ENCODE assay signal across 1 cellular context in the genomic region with DNA sequence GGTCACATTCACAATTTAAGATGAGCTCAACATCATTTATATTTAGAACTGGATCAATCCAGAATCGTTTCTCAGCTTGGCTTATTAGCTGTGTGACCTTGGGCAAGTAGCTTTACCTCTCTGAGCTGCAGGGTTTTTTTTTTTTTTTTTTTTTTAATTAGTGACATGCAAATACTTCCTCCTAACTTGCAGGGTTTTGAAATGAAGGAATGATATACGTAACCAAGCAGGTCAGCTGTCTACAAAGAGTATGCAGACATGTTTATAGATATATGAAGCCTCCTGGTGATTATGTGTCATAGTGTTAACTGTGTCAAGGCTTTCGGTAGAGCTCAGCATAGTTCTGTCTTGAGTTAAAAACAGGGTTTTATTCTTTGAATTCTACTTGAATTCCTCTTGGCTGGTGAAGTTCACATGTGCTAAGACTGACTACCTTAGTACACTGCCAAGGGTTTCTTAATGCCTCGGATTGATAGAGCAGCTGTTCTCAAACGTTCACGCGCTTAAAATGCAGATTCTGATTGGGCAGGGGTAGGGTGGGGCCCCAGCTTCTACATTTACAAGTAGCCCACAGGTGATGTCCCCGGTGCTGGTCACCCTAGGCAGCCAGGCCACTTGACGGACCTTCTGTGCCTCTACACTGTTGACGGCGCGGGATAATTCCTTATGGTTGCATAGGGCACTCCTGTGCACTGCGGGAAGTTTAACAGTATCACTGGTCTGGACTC.
TF ChIP-seq lines count a peak whose summit lies in the region.

No MANE protein-coding gene starts in this region.

TF ChIP-seq in SK-N-SH treated with all-trans-retinoic acid at 6 μM for 48 hours, 23 proteins besides CTCF, POLR2A, EP300 and RAD21 (continued from another document):
- TF ChIP-seq, protein P1, sequence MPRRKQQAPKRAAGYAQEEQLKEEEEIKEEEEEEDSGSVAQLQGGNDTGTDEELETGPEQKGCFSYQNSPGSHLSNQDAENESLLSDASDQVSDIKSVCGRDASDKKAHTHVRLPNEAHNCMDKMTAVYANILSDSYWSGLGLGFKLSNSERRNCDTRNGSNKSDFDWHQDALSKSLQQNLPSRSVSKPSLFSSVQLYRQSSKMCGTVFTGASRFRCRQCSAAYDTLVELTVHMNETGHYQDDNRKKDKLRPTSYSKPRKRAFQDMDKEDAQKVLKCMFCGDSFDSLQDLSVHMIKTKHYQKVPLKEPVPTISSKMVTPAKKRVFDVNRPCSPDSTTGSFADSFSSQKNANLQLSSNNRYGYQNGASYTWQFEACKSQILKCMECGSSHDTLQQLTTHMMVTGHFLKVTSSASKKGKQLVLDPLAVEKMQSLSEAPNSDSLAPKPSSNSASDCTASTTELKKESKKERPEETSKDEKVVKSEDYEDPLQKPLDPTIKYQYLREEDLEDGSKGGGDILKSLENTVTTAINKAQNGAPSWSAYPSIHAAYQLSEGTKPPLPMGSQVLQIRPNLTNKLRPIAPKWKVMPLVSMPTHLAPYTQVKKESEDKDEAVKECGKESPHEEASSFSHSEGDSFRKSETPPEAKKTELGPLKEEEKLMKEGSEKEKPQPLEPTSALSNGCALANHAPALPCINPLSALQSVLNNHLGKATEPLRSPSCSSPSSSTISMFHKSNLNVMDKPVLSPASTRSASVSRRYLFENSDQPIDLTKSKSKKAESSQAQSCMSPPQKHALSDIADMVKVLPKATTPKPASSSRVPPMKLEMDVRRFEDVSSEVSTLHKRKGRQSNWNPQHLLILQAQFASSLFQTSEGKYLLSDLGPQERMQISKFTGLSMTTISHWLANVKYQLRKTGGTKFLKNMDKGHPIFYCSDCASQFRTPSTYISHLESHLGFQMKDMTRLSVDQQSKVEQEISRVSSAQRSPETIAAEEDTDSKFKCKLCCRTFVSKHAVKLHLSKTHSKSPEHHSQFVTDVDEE (CRISPR knock-in tag; IDR thresholded peaks at IDR 0.05): no peak
- no peak for TF ChIP-seq TCF4 (CRISPR knock-in tag; IDR thresholded peaks at IDR 0.05; ENCODE audit: borderline replicate concordance)
- no peak for TF ChIP-seq ISL1 (CRISPR knock-in tag; IDR thresholded peaks at IDR 0.05)
- no peak for TF ChIP-seq BACH2 (CRISPR knock-in tag; IDR thresholded peaks at IDR 0.05; ENCODE audit: borderline replicate concordance)
- TF ChIP-seq CSDC2 (CRISPR knock-in tag; IDR thresholded peaks at IDR 0.05): no peak
- TF ChIP-seq ZNF565 (CRISPR knock-in tag; conservative IDR thresholded peaks at IDR 0.05; ENCODE audit: low read depth): no peak
- no peak for TF ChIP-seq ZNF70 (CRISPR knock-in tag; IDR thresholded peaks at IDR 0.05)
- no peak for TF ChIP-seq PPARA (CRISPR knock-in tag; IDR thresholded peaks at IDR 0.05; ENCODE audit: borderline replicate concordance)
- TF ChIP-seq, protein P2, sequence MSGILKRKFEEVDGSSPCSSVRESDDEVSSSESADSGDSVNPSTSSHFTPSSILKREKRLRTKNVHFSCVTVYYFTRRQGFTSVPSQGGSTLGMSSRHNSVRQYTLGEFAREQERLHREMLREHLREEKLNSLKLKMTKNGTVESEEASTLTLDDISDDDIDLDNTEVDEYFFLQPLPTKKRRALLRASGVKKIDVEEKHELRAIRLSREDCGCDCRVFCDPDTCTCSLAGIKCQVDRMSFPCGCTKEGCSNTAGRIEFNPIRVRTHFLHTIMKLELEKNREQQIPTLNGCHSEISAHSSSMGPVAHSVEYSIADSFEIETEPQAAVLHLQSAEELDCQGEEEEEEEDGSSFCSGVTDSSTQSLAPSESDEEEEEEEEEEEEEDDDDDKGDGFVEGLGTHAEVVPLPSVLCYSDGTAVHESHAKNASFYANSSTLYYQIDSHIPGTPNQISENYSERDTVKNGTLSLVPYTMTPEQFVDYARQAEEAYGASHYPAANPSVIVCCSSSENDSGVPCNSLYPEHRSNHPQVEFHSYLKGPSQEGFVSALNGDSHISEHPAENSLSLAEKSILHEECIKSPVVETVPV (CRISPR knock-in tag; IDR thresholded peaks at IDR 0.05): no peak
- no peak for TF ChIP-seq ZNF8 (CRISPR knock-in tag; IDR thresholded peaks at IDR 0.05)
